1 cellular context compared by ENCODE assay signal in the genomic region with DNA sequence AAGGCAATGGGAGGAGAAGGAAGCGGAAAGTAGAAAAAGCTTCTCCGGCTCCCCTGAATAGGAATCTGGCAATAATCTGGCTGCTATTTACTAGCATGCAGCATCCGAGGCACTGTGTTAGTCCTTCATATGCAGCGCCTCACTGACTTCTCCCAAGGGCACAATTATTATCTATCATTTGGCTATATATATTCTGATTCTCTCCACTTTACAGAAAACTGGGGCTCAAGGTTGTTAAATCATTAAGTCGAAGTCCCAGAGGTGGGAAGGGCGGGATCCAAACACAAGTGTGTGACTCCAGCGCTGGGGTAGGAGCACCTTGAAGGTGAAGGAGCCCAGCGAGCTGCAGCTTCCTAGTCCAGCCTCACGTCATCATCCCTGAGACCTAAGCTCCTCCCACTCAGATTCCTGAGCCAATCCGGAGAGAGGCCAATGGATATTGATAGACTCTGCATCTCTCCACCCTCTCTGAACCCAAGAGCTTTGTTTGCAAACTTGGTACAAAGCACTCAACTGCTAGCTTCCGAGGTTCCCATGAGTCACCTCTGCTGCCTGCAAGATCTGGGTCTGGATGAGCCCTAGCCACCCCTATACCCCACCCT.
TF ChIP-seq lines count a peak whose summit lies in the region.

No MANE protein-coding gene starts in this region.

TF ChIP-seq in K562, 482 proteins besides CTCF, POLR2A, EP300 and RAD21 (continued from another document and continues in another):
- TF ChIP-seq RCOR1 (IDR thresholded peaks at IDR 0.05; ENCODE audit: borderline replicate concordance in 1 of 2, low read depth in 2 of 2, low read length in 2 of 2) (peak in 1 of 2 experiments; percentile 42; a peak in 1 of 4 replicates), SMAD4 (CRISPR knock-in tag; conservative IDR thresholded peaks at IDR 0.05) (no peak), POLR2G (IDR thresholded peaks at IDR 0.05; ENCODE audit: low read depth, low read length) (0 out of 2 replicates have a peak, but pooled peaks have one; percentile 28), JUND (IDR thresholded peaks at IDR 0.05; ENCODE audit: borderline replicate concordance, low read depth, low read length) (peak; percentile 58; the same call in 1 of the 2 replicates), JUND (tag; IDR thresholded peaks at IDR 0.05; ENCODE audit: borderline replicate concordance, low read depth, low read length) (peak; percentile 35; the same call in 1 of the 3 replicates), TBP (optimal IDR thresholded peaks at IDR 0.05; ENCODE audit: low read depth, low read length) (peak; percentile 58), ZNF668 (CRISPR knock-in tag; IDR thresholded peaks at IDR 0.05) (no peak), FOSL1 (tag; conservative IDR thresholded peaks at IDR 0.05) (peak; percentile 53), DNMT1 (IDR thresholded peaks at IDR 0.05) (no peak), ZNF507 (tag; conservative IDR thresholded peaks at IDR 0.05) (no peak), SMARCB1 (IDR thresholded peaks at IDR 0.05; ENCODE audit: insufficient read length, low read depth) (no peak), RBFOX2 (IDR thresholded peaks at IDR 0.05; ENCODE audit: low read depth, low read length) (peak; percentile 34; the same call in 1 of the 2 replicates), GTF2F1 (IDR thresholded peaks at IDR 0.05; ENCODE audit: low read depth, low read length) (no peak), NCOA6 (IDR thresholded peaks at IDR 0.05) (no peak), GABPB2 (CRISPR knock-in tag; conservative IDR thresholded peaks at IDR 0.05) (no peak), SUPT5H (IDR thresholded peaks at IDR 0.05) (peak; percentile 70), TAF7 (tag; IDR thresholded peaks at IDR 0.05) (no peak), ZFP36 (IDR thresholded peaks at IDR 0.05; ENCODE audit: low read depth, low read length, partially characterized antibody) (peak; percentile 80)
- TF ChIP-seq, protein P1, sequence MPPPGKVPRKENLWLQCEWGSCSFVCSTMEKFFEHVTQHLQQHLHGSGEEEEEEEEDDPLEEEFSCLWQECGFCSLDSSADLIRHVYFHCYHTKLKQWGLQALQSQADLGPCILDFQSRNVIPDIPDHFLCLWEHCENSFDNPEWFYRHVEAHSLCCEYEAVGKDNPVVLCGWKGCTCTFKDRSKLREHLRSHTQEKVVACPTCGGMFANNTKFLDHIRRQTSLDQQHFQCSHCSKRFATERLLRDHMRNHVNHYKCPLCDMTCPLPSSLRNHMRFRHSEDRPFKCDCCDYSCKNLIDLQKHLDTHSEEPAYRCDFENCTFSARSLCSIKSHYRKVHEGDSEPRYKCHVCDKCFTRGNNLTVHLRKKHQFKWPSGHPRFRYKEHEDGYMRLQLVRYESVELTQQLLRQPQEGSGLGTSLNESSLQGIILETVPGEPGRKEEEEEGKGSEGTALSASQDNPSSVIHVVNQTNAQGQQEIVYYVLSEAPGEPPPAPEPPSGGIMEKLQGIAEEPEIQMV (tag; conservative IDR thresholded peaks at IDR 0.05; ENCODE audit: low read depth), result no peak
- TF ChIP-seq, protein P2, sequence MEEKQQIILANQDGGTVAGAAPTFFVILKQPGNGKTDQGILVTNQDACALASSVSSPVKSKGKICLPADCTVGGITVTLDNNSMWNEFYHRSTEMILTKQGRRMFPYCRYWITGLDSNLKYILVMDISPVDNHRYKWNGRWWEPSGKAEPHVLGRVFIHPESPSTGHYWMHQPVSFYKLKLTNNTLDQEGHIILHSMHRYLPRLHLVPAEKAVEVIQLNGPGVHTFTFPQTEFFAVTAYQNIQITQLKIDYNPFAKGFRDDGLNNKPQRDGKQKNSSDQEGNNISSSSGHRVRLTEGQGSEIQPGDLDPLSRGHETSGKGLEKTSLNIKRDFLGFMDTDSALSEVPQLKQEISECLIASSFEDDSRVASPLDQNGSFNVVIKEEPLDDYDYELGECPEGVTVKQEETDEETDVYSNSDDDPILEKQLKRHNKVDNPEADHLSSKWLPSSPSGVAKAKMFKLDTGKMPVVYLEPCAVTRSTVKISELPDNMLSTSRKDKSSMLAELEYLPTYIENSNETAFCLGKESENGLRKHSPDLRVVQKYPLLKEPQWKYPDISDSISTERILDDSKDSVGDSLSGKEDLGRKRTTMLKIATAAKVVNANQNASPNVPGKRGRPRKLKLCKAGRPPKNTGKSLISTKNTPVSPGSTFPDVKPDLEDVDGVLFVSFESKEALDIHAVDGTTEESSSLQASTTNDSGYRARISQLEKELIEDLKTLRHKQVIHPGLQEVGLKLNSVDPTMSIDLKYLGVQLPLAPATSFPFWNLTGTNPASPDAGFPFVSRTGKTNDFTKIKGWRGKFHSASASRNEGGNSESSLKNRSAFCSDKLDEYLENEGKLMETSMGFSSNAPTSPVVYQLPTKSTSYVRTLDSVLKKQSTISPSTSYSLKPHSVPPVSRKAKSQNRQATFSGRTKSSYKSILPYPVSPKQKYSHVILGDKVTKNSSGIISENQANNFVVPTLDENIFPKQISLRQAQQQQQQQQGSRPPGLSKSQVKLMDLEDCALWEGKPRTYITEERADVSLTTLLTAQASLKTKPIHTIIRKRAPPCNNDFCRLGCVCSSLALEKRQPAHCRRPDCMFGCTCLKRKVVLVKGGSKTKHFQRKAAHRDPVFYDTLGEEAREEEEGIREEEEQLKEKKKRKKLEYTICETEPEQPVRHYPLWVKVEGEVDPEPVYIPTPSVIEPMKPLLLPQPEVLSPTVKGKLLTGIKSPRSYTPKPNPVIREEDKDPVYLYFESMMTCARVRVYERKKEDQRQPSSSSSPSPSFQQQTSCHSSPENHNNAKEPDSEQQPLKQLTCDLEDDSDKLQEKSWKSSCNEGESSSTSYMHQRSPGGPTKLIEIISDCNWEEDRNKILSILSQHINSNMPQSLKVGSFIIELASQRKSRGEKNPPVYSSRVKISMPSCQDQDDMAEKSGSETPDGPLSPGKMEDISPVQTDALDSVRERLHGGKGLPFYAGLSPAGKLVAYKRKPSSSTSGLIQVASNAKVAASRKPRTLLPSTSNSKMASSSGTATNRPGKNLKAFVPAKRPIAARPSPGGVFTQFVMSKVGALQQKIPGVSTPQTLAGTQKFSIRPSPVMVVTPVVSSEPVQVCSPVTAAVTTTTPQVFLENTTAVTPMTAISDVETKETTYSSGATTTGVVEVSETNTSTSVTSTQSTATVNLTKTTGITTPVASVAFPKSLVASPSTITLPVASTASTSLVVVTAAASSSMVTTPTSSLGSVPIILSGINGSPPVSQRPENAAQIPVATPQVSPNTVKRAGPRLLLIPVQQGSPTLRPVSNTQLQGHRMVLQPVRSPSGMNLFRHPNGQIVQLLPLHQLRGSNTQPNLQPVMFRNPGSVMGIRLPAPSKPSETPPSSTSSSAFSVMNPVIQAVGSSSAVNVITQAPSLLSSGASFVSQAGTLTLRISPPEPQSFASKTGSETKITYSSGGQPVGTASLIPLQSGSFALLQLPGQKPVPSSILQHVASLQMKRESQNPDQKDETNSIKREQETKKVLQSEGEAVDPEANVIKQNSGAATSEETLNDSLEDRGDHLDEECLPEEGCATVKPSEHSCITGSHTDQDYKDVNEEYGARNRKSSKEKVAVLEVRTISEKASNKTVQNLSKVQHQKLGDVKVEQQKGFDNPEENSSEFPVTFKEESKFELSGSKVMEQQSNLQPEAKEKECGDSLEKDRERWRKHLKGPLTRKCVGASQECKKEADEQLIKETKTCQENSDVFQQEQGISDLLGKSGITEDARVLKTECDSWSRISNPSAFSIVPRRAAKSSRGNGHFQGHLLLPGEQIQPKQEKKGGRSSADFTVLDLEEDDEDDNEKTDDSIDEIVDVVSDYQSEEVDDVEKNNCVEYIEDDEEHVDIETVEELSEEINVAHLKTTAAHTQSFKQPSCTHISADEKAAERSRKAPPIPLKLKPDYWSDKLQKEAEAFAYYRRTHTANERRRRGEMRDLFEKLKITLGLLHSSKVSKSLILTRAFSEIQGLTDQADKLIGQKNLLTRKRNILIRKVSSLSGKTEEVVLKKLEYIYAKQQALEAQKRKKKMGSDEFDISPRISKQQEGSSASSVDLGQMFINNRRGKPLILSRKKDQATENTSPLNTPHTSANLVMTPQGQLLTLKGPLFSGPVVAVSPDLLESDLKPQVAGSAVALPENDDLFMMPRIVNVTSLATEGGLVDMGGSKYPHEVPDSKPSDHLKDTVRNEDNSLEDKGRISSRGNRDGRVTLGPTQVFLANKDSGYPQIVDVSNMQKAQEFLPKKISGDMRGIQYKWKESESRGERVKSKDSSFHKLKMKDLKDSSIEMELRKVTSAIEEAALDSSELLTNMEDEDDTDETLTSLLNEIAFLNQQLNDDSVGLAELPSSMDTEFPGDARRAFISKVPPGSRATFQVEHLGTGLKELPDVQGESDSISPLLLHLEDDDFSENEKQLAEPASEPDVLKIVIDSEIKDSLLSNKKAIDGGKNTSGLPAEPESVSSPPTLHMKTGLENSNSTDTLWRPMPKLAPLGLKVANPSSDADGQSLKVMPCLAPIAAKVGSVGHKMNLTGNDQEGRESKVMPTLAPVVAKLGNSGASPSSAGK (IDR thresholded peaks at IDR 0.05), result no peak
- TF ChIP-seq, protein P3, sequence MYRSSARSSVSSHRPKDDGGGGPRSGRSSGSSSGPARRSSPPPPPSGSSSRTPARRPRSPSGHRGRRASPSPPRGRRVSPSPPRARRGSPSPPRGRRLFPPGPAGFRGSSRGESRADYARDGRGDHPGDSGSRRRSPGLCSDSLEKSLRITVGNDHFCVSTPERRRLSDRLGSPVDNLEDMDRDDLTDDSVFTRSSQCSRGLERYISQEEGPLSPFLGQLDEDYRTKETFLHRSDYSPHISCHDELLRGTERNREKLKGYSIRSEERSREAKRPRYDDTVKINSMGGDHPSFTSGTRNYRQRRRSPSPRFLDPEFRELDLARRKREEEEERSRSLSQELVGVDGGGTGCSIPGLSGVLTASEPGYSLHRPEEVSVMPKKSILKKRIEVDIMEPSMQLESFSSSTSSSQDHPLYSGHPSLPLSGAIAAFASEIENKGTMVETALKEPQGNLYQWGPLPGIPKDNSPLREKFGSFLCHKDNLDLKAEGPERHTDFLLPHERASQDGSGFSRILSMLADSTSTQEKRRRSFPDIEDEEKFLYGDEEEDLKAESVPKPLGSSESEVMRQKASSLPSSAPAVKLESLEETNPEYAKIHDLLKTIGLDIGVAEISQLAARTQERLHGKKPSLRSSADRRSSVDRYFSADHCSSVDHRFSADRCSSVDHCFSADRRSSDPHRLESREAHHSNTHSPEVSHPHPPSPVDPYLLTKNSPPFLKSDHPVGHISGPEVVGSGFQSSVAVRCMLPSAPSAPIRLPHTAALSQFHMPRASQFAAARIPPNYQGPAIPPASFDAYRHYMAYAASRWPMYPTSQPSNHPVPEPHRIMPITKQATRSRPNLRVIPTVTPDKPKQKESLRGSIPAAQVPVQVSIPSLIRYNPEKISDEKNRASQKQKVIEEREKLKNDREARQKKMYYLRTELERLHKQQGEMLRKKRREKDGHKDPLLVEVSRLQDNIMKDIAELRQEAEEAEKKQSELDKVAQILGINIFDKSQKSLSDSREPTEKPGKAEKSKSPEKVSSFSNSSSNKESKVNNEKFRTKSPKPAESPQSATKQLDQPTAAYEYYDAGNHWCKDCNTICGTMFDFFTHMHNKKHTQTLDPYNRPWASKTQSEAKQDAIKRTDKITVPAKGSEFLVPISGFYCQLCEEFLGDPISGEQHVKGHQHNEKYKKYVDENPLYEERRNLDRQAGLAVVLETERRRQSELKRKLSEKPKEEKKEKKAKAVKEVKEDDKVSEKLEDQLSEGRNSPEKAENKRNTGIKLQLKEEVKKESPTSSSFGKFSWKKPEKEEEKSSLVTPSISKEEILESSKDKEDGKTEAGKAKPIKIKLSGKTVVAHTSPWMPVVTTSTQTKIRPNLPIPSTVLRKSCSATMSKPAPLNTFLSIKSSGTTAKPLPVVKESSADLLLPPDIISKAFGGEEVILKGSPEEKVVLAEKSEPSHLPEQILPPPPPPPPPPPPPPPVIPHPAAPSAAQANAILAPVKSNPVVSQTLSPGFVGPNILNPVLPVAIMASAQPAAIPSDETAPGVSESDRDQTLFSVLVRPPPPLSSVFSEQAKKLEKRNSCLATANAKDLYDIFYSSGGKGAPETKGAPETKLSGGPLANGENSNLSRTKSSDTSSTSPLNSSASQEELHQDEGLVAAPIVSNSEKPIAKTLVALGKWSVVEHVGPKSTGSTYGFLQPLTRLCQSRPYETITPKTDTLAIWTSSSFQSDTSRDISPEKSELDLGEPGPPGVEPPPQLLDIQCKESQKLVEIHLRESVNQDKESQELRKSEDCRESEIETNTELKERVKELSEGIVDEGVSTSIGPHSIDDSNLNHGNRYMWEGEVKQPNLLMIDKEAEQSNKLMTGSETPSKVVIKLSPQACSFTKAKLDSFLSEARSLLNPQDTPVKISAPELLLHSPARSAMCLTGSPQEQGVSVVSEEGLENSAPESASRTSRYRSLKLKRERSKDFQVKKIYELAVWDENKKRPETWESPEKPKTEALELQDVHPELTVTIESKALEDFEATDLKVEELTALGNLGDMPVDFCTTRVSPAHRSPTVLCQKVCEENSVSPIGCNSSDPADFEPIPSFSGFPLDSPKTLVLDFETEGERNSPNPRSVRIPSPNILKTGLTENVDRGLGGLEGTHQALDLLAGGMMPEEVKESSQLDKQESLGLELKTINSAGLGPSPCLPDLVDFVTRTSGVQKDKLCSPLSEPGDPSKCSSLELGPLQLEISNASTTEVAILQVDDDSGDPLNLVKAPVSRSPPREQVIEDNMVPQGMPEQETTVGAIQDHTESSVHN (IDR thresholded peaks at IDR 0.05; ENCODE audit: borderline replicate concordance in 1 of 2, low read depth in 1 of 2), result no peak
- TF ChIP-seq, protein P4, sequence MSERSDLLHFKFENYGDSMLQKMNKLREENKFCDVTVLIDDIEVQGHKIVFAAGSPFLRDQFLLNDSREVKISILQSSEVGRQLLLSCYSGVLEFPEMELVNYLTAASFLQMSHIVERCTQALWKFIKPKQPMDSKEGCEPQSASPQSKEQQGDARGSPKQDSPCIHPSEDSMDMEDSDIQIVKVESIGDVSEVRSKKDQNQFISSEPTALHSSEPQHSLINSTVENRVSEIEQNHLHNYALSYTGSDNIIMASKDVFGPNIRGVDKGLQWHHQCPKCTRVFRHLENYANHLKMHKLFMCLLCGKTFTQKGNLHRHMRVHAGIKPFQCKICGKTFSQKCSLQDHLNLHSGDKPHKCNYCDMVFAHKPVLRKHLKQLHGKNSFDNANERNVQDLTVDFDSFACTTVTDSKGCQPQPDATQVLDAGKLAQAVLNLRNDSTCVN (CRISPR knock-in tag; IDR thresholded peaks at IDR 0.05), result 0 out of 2 replicates have a peak, but pooled peaks have one; percentile 47
- TF ChIP-seq, protein P5, sequence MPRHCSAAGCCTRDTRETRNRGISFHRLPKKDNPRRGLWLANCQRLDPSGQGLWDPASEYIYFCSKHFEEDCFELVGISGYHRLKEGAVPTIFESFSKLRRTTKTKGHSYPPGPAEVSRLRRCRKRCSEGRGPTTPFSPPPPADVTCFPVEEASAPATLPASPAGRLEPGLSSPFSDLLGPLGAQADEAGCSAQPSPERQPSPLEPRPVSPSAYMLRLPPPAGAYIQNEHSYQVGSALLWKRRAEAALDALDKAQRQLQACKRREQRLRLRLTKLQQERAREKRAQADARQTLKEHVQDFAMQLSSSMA (CRISPR knock-in tag; IDR thresholded peaks at IDR 0.05), result no peak
